ENCODE assay signal across 1 cellular context in the genomic region with DNA sequence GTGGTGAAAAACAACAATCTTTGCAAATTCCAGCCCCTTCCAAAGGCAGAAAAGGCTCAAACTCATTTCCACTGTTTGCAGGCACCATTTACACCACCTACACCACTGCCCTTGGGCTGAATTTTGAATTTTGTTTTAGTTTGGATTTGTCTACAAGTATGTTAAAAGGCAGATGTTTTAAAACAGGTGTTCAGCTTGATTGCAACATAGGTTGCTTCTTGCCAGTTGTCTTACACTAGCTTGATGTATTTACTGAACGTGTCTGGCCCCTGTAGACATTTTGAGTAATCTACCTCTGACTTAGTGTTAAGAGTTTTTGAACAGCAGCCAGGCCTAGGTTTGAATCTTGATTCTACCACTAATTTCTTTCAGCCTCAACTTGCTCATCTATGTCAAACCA.
TF ChIP-seq lines count a peak whose summit lies in the region.

No MANE protein-coding gene starts in this region.

TF ChIP-seq in IMR-90, 13 proteins besides CTCF, POLR2A, EP300 and RAD21:
- TF ChIP-seq, protein P1, sequence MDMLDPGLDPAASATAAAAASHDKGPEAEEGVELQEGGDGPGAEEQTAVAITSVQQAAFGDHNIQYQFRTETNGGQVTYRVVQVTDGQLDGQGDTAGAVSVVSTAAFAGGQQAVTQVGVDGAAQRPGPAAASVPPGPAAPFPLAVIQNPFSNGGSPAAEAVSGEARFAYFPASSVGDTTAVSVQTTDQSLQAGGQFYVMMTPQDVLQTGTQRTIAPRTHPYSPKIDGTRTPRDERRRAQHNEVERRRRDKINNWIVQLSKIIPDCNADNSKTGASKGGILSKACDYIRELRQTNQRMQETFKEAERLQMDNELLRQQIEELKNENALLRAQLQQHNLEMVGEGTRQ (IDR thresholded peaks at IDR 0.05; ENCODE audit: low read depth, low read length), result no peak
- no peak for TF ChIP-seq RCOR1 (IDR thresholded peaks at IDR 0.05; ENCODE audit: insufficient replicate concordance, low read length)
- peak; percentile 44; the same call in 1 of the 2 replicates for TF ChIP-seq CEBPB (IDR thresholded peaks at IDR 0.05; ENCODE audit: low read depth, low read length)
